In genomic region chr3:178498866-178499265, GRCh38 we compare ENCODE assay signal across 29 cellular contexts. TPM values are rescaled to one million over a fixed set of nuclear protein-coding genes. Genes with fewer than 3 reads are reported as not detected.
"Had no signal": no experiment of that assay in that cellular context is flagged by ENCODE, and none has a peak within 500 bp of the region (broad histone marks: within the 10 kb centered on the region; RNA-seq: fewer than 3 reads in every experiment).

No MANE protein-coding gene starts in this region.

- H3K9me3 ChIP-seq: ascending aorta, Peyer's patch had no signal

- H3K27me3 ChIP-seq: ascending aorta, Peyer's patch had no signal

- H3K4me3 ChIP-seq: ascending aorta, Peyer's patch had no signal

- H3K36me3 ChIP-seq: ascending aorta, Peyer's patch had no signal

- ATAC-seq: activated CD8-positive, alpha-beta T cell treated with anti-CD3 and anti-CD28 coated beads for 36 hours; activated T-cell treated with anti-CD3 and anti-CD28 coated beads, Interleukin-2, amount 50 U/mL, for 72 hours; activated T-helper 17 cell treated with anti-CD3 and anti-CD28 coated beads, Interleukin-2, amount 50 U/mL, for 72 hours; PC-3; Right ventricle myocardium inferior; SK-N-SH treated with all-trans-retinoic acid at 6 μM for 48 hours; T-cell; T-helper 17 cell had no signal

- H3K27ac ChIP-seq: ascending aorta, Peyer's patch, RWPE1 had no signal

- DNase-seq: activated CD4-positive, alpha-beta T cell treated with anti-CD3 and anti-CD28 coated beads, Interleukin-2, amount 10 ng/mL, durations not matched to agents 24 days and 14 days; activated CD4-positive, alpha-beta T cell treated with anti-CD3 and anti-CD28 coated beads, Interleukin-2, amount 50 U/mL, for 4 hours; activated CD8-positive, alpha-beta T cell treated with anti-CD3 and anti-CD28 coated beads for 36 hours; activated gamma-delta T cell; activated naive CD4-positive, alpha-beta T cell treated with Interleukin-2 at 50 U/mL for 16 hours; activated naive CD8-positive, alpha-beta T cell treated with anti-CD3 and anti-CD28 coated beads, Interleukin-2, amount 10 ng/mL, durations not matched to agents 7 days and 5 days; activated T-cell treated with anti-CD3 and anti-CD28 coated beads, Interleukin-2, amount 50 U/mL, for 1 hour; activated T-cell treated with anti-CD3 and anti-CD28 coated beads, Interleukin-2, amount 50 U/mL, for 72 hours; amygdala; Kasumi-1; KG1; NCI-H1436 treated with DMSO at 0.1 percent for 48 hours; NCI-H1694 treated with DMSO at 0.1 percent for 48 hours; NCI-H2029; NCI-H345; NCI-H524 treated with DMSO at 0.1 percent for 48 hours; PC-3; Peyer's patch; SIG-M5; T-cell; T-helper 17 cell; T-helper 9 cell had no signal

- H3K4me1 ChIP-seq: ascending aorta, Peyer's patch had no signal

RNA-seq across cellular contexts. Expression of gene KCNMB2, which starts 37.4 kb away (rescaled TPM):
- total RNA-seq: activated CD4-positive, alpha-beta T cell treated with anti-CD3 and anti-CD28 coated beads, Interleukin-2, amount 10 ng/mL, durations not matched to agents 24 days and 14 days; activated CD8-positive, alpha-beta memory T cell treated with anti-CD3 and anti-CD28 coated beads for 36 hours; activated CD8-positive, alpha-beta T cell treated with anti-CD3 and anti-CD28 coated beads for 36 hours; activated naive CD8-positive, alpha-beta T cell treated with anti-CD3 and anti-CD28 coated beads, Interleukin-2, amount 10 ng/mL, durations not matched to agents 7 days and 5 days; activated T-cell treated with anti-CD3 and anti-CD28 coated beads, Interleukin-2, amount 50 U/mL, for 72 hours; activated T-helper 17 cell treated with anti-CD3 and anti-CD28 coated beads, Interleukin-2, amount 50 U/mL, for 72 hours; ascending aorta; PC-3; Peyer's patch; SK-MEL-5; T-cell; T-helper 17 cell had no signal
